ENCODE assay signal across 18 cellular contexts in the genomic region with DNA sequence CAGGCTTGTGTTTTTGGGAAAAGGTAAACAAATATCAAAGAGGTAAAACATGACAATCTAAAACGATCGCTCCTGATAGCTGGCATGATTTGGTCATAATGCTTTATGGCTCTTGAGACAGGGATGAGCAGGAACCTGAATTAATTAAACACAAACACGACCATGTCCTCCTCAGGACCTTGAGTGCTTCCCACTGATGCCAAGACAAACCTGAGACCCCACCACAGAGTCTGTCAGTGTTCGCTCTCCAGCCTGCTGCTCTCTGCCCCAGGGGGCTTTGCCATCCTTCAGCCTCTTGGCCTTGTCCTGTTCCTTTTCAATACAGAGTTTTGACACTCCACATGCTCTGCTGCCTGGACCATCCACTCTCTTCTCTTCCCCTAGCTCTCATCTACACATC.
"Had no signal": no experiment of that assay in that cellular context is flagged by ENCODE, and none has a peak within 500 bp of the region (broad histone marks: within the 10 kb centered on the region; RNA-seq: fewer than 3 reads in every experiment).

No MANE protein-coding gene starts in this region.

- H3K27me3 Mint-ChIP-seq: dendritic cell treated with granulocyte-macrophage colony-stimulating factor and Interleukin-4, amounts not matched to agents 40 ng/mL and 50 ng/mL, for 4 days; naive B cell; stimulated activated naive B cell treated with anti-CD40 and anti-IgM and Interleukin-4, amounts not matched to agents 10 μg/mL and 1 μg/mL and 100 μg/mL, for 72 hours; stimulated activated naive CD8-positive, alpha-beta T cell treated with anti-CD3 and anti-CD28 coated beads, Interleukin-15, amount 100 ng/mL, for 72 hours had no signal

- H3K9me3 ChIP-seq: sigmoid colon, testis, tibial nerve had no signal

- H3K4me3 Mint-ChIP-seq: dendritic cell treated with granulocyte-macrophage colony-stimulating factor and Interleukin-4, amounts not matched to agents 40 ng/mL and 50 ng/mL, for 4 days; neural crest cell; stimulated activated naive B cell treated with anti-CD40 and anti-IgM and Interleukin-4, amounts not matched to agents 10 μg/mL and 1 μg/mL and 100 μg/mL, for 72 hours; stimulated activated naive CD8-positive, alpha-beta T cell treated with anti-CD3 and anti-CD28 coated beads, Interleukin-15, amount 100 ng/mL, for 72 hours had no signal

- H2AFZ ChIP-seq: hepatocyte had no signal

- H3K27ac Mint-ChIP-seq: dendritic cell treated with granulocyte-macrophage colony-stimulating factor and Interleukin-4, amounts not matched to agents 40 ng/mL and 50 ng/mL, for 4 days had no signal

- H3K9me3 Mint-ChIP-seq: dendritic cell treated with granulocyte-macrophage colony-stimulating factor and Interleukin-4, amounts not matched to agents 40 ng/mL and 50 ng/mL, for 4 days; neural crest cell; stimulated activated naive B cell treated with anti-CD40 and anti-IgM and Interleukin-4, amounts not matched to agents 10 μg/mL and 1 μg/mL and 100 μg/mL, for 72 hours; stimulated activated naive CD8-positive, alpha-beta T cell treated with anti-CD3 and anti-CD28 coated beads, Interleukin-15, amount 100 ng/mL, for 72 hours had no signal

- H3K27ac ChIP-seq: foreskin keratinocyte, hepatocyte, sigmoid colon, skin epidermis, testis, tibial nerve had no signal

- H3K4me1 ChIP-seq: foreskin keratinocyte, sigmoid colon, testis, tibial nerve had no signal

- H3K27me3 ChIP-seq: foreskin keratinocyte, hepatocyte, sigmoid colon, testis, tibial nerve had no signal

- ATAC-seq: foreskin keratinocyte; stimulated activated naive B cell treated with anti-CD40 and anti-IgM and Interleukin-4, amounts not matched to agents 10 μg/mL and 1 μg/mL and 100 μg/mL, for 72 hours; stimulated activated naive CD8-positive, alpha-beta T cell treated with anti-CD3 and anti-CD28 coated beads, Interleukin-15, amount 100 ng/mL, for 72 hours had no signal

- H3K4me2 ChIP-seq: hepatocyte had no signal

- DNase-seq: erythroblast; foreskin keratinocyte; head of caudate nucleus; kidney glomerular epithelial cell; mesendoderm; naive B cell; posterior cingulate gyrus; sigmoid colon; stimulated activated CD4-positive, alpha-beta T cell treated with anti-CD3 and anti-CD28 coated beads, Interleukin-2, amount 100 ng/mL, for 24 hours; stimulated activated CD4-positive, alpha-beta T cell treated with anti-CD3 and anti-CD28 coated beads, Interleukin-4, amount 100 ng/mL, for 4 hours; stimulated activated naive B cell treated with anti-CD40 and anti-IgM and Interleukin-4, amounts not matched to agents 10 μg/mL and 1 μg/mL and 100 μg/mL, for 72 hours; stimulated activated naive CD8-positive, alpha-beta T cell treated with anti-CD3 and anti-CD28 coated beads, Interleukin-15, amount 100 ng/mL, for 72 hours; testis had no signal

- H3K4me3 ChIP-seq: hepatocyte, sigmoid colon, skin epidermis, testis, tibial nerve had no signal
